ENCODE assay signal across 1 cellular context in the genomic region with DNA sequence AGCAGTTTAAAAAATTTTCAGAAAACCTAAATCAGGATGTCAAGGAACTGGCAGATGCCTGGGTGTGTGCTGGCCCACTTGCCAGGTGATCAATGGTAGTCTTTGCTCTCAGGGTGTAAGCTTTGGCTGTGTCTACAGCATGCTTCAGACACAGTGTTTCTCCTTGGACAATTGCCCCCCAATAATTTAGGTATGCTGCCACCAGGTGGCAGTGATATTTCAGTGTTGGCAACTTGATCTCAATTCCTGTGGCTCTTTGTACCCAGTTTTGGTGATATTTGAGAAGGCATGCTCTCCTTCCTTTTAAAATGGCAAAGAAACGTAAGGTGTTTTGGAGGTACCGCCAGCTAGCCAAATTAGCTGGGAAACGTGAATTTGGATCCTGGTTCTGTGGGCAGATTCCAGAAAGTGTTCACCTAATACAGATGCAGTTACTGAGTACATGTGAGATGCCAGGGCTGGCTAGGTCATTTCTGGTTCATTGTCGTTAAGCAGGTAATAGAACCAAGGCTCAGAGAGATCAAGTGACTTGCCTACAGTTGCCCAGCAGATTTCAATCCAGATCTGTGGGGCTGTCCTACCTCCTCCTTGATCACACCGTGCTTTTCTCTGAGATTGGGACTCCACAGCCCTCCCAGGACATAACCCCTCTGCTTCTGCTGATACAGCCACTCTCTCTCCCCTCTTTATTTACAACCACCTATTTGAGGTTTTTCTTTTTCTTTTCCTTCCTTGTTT.
TF ChIP-seq lines count a peak whose summit lies in the region.

No MANE protein-coding gene starts in this region.

TF ChIP-seq in HCT116, 20 proteins besides CTCF, POLR2A, EP300 and RAD21 (continued from another document):
- no peak for TF ChIP-seq TCF7L2 (IDR thresholded peaks at IDR 0.05; ENCODE audit: borderline replicate concordance, extremely low read depth, insufficient read depth, insufficient read length)
- peak; percentile 37 for TF ChIP-seq YY1 (IDR thresholded peaks at IDR 0.05; ENCODE audit: extremely low read depth, insufficient replicate concordance, low read depth, low read length)
